Comparison of ENCODE assay signal across 28 cellular contexts in the genomic region with DNA sequence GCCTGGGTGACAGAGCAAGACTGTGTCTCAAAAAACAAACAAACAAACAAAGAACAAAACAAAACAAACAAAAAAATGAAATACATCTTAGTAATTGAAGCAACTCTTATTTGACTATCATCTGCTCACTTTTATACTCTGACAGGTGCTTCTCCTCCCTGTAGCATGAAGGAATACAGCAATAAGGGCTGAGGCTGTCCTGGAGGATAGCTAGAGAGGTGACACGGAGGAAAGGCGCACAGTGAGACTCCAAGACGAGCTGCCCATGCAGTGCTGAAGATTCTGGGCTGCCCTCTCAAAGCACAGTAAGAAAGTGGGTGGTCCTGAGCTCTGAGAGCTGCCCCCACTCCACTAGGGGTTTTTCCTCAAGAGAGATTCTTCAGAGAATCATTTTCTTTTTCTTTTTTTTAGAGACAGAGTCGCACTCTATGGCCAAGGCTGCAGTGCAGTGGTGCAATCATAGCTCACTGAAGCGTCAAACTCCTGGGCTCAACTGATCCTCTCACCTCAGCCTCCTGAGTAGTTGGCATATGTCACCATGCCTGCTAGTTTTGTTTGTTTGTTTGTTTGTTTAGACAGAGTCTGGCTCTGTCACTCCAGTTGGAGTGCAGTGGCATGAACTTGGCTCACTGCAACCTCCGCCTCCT.
"Had no signal": no experiment of that assay in that cellular context is flagged by ENCODE, and none has a peak within 500 bp of the region (broad histone marks: within the 10 kb centered on the region; RNA-seq: fewer than 3 reads in every experiment).

No MANE protein-coding gene starts in this region.

- H3K79me2 ChIP-seq: hepatocyte had no signal

- FAIRE-seq: endometrium, endothelial cell of umbilical vein, frontal cortex had no signal

- ATAC-seq: effector memory CD8-positive, alpha-beta T cell; esophagus mucosa; foreskin keratinocyte; gastrocnemius medialis; gastroesophageal sphincter; heart left ventricle; heart right ventricle had no signal

- H3K4me3 ChIP-seq: colonic mucosa, coronary artery, dorsolateral prefrontal cortex, esophagus muscularis mucosa, esophagus squamous epithelium, gastrocnemius medialis, gastroesophageal sphincter, heart left ventricle, heart right ventricle, hepatocyte had no signal

- H3K4me2 ChIP-seq: hepatocyte had no signal

- H3K36me3 ChIP-seq: colonic mucosa, esophagus muscularis mucosa, esophagus squamous epithelium, gastrocnemius medialis, gastroesophageal sphincter, heart left ventricle, heart right ventricle had no signal

- H3K4me1 ChIP-seq: colonic mucosa, esophagus muscularis mucosa, esophagus squamous epithelium, gastrocnemius medialis, gastroesophageal sphincter, heart left ventricle, heart right ventricle had no signal

- H3K9me3 ChIP-seq: colonic mucosa, esophagus muscularis mucosa, esophagus squamous epithelium, gastrocnemius medialis, gastroesophageal sphincter, heart left ventricle, heart right ventricle had no signal

- H3K27me3 ChIP-seq: colonic mucosa, dorsolateral prefrontal cortex, esophagus muscularis mucosa, esophagus squamous epithelium, foreskin keratinocyte, gastrocnemius medialis, gastroesophageal sphincter, heart left ventricle, heart right ventricle, hepatocyte had no signal

- H3K27ac ChIP-seq: colonic mucosa, coronary artery, dorsolateral prefrontal cortex, epithelial cell of prostate, esophagus muscularis mucosa, esophagus squamous epithelium, foreskin keratinocyte, gastrocnemius medialis, gastroesophageal sphincter, heart left ventricle, heart right ventricle, hepatocyte had no signal

- DNase-seq: colonic mucosa; cortex of kidney; dermis blood vessel endothelial cell; dorsolateral prefrontal cortex; effector CD4-positive, alpha-beta T cell; effector CD8-positive, alpha-beta T cell; effector memory CD4-positive, alpha-beta T cell; effector memory CD8-positive, alpha-beta T cell; endodermal cell; erythroblast; esophagus squamous epithelium; foreskin fibroblast; foreskin keratinocyte; foreskin melanocyte; gastrocnemius medialis; glutamatergic neuron; head of caudate nucleus; heart left ventricle; heart right ventricle had no signal

- H2AFZ ChIP-seq: hepatocyte had no signal
